ENCODE assay signal across 29 cellular contexts in genomic region chr17:51827140-51827539, GRCh38.
DNase-seq lines count a peak whose midpoint lies in the region; ATAC-seq and TF ChIP-seq lines count a peak whose summit lies in the region.
"Had no signal": no experiment of that assay in that cellular context is flagged by ENCODE, and none has a peak within 500 bp of the region (broad histone marks: within the 10 kb centered on the region; RNA-seq: fewer than 3 reads in every experiment).

No MANE protein-coding gene starts in this region.

- no peaks in the 10 kb centered on the region for H3K9me3 Mint-ChIP-seq in activated CD8-positive, alpha-beta T cell treated with anti-CD3 and anti-CD28 coated beads for 36 hours
- H3K9me3 Mint-ChIP-seq: CD14-positive monocyte; CD4-positive, alpha-beta memory T cell; CD4-positive, alpha-beta T cell; CD8-positive, alpha-beta T cell had no signal

- no peaks in the 10 kb centered on the region for H3K4me1 ChIP-seq in HEK293 (ENCODE audit: control insufficient read depth, insufficient read depth, low read length)
- H3K4me1 ChIP-seq: A549; BE2C; BLaER1; BLaER1 treated with 17β-estradiol and CSF1 and Interleukin-3, amounts not matched to agents 10 nM and 100 nM; Caco-2 had no signal

- POLR2A ChIA-PET in HEK293 (lab: Yijun Ruan, JAX), result no interaction called here
- POLR2A ChIA-PET in activated CD8-positive, alpha-beta T cell treated with anti-CD3 and anti-CD28 coated beads for 36 hours (lab: Charles Lee), result no interaction called here

- H3K27ac ChIP-seq in HEK293 (ENCODE audit: extremely low read depth, low read depth, low read length), result no peak overlapping the region
- H3K27ac ChIP-seq: 22Rv1; A549; BLaER1; BLaER1 treated with 17β-estradiol and CSF1 and Interleukin-3, amounts not matched to agents 10 nM and 100 nM; C4-2B had no signal

- TF ChIP-seq CTCF in HEK293 (tag by site-specific recombination; IDR thresholded peaks at IDR 0.05), result no peak
- no peak for TF ChIP-seq CTCF in activated CD8-positive, alpha-beta T cell treated with anti-CD3 and anti-CD28 coated beads for 36 hours (IDR thresholded peaks at IDR 0.05)

- H3K4me3 ChIP-seq in HEK293 (ENCODE audit: low read depth, low read length), result no peak overlapping the region
- H3K4me3 ChIP-seq: A549; BLaER1; BLaER1 treated with 17β-estradiol and CSF1 and Interleukin-3, amounts not matched to agents 10 nM and 100 nM had no signal

- peaks cover 10% of the 10 kb centered on the region for H3K27me3 Mint-ChIP-seq in activated CD8-positive, alpha-beta T cell treated with anti-CD3 and anti-CD28 coated beads for 36 hours
- H3K27me3 Mint-ChIP-seq: B cell; CD8-positive, alpha-beta memory T cell had no signal

- H3K27ac Mint-ChIP-seq in activated CD8-positive, alpha-beta T cell treated with anti-CD3 and anti-CD28 coated beads for 36 hours, result no peak overlapping the region
- H3K27ac Mint-ChIP-seq: B cell; CD4-positive, alpha-beta memory T cell; CD4-positive, alpha-beta T cell; CD4-positive, CD25-positive, alpha-beta regulatory T cell; CD8-positive, alpha-beta memory T cell; CD8-positive, alpha-beta T cell had no signal

- no peak overlapping the region for H3K4me3 Mint-ChIP-seq in activated CD8-positive, alpha-beta T cell treated with anti-CD3 and anti-CD28 coated beads for 36 hours
- H3K4me3 Mint-ChIP-seq: B cell; CD14-positive monocyte; CD4-positive, alpha-beta memory T cell; CD4-positive, alpha-beta T cell; CD4-positive, CD25-positive, alpha-beta regulatory T cell; CD8-positive, alpha-beta memory T cell; CD8-positive, alpha-beta T cell had no signal

- H3K36me3 Mint-ChIP-seq in activated CD8-positive, alpha-beta T cell treated with anti-CD3 and anti-CD28 coated beads for 36 hours (ENCODE audit: low read depth), result no peaks in the 10 kb centered on the region
- H3K36me3 Mint-ChIP-seq: CD14-positive monocyte; CD4-positive, alpha-beta memory T cell; CD4-positive, CD25-positive, alpha-beta regulatory T cell; CD8-positive, alpha-beta memory T cell; CD8-positive, alpha-beta T cell had no signal

- no peak for DNase-seq in activated CD8-positive, alpha-beta T cell treated with anti-CD3 and anti-CD28 coated beads for 36 hours
- DNase-seq: 8988T; ACHN; AML-193; BE2C; C1 segment of cervical spinal cord; Caco-2; Calu3; CD4-positive, alpha-beta memory T cell; CD4-positive, alpha-beta T cell; CD4-positive, CD25-positive, alpha-beta regulatory T cell; CD8-positive, alpha-beta memory T cell; CD8-positive, alpha-beta T cell; COR-L47; DMS 273 treated with DMSO at 0.1 percent for 48 hours; DMS153; DMS53; DMS79; DMS79 treated with DMSO at 0.1 percent for 48 hours; DND-41; EL had no signal

- H3K36me3 ChIP-seq in HEK293 (ENCODE audit: control insufficient read depth in 2 of 2, insufficient read depth in 1 of 2, low read length in 2 of 2), result no peaks in the 10 kb centered on the region
- H3K36me3 ChIP-seq: BE2C; BLaER1; BLaER1 treated with 17β-estradiol and CSF1 and Interleukin-3, amounts not matched to agents 10 nM and 100 nM had no signal

- no peaks in the 10 kb centered on the region for H3K9me3 ChIP-seq in HEK293 (ENCODE audit: control insufficient read depth, insufficient read depth, low read depth, low read length)
- H3K9me3 ChIP-seq: A549; BE2C; BLaER1; BLaER1 treated with 17β-estradiol and CSF1 and Interleukin-3, amounts not matched to agents 10 nM and 100 nM; Caco-2 had no signal

- CTCF ChIA-PET in HEK293 (lab: Yijun Ruan, JAX), result interaction anchor here (0.6 kb wide), 2 partner anchors 246 to 280 kb away, joined by 3 read pairs; no protein-coding TSS in a partner anchor
- CTCF ChIA-PET in activated CD8-positive, alpha-beta T cell treated with anti-CD3 and anti-CD28 coated beads for 36 hours (lab: Charles Lee), result no interaction called here

- no peaks in the 10 kb centered on the region for H3K4me1 Mint-ChIP-seq in activated CD8-positive, alpha-beta T cell treated with anti-CD3 and anti-CD28 coated beads for 36 hours (ENCODE audit: low read depth)
- H3K4me1 Mint-ChIP-seq: B cell; CD14-positive monocyte; CD4-positive, alpha-beta memory T cell; CD4-positive, CD25-positive, alpha-beta regulatory T cell; CD8-positive, alpha-beta memory T cell had no signal

- intact Hi-C loops in activated CD8-positive, alpha-beta T cell treated with anti-CD3 and anti-CD28 coated beads for 36 hours (cut with micrococcal nuclease), result no loop called here

- ATAC-seq in activated CD8-positive, alpha-beta T cell treated with anti-CD3 and anti-CD28 coated beads for 36 hours, result no peak
- ATAC-seq: A549; CD8-positive, alpha-beta T cell had no signal

TF ChIP-seq in HEK293, 187 proteins besides CTCF, POLR2A, EP300 and RAD21:
- peak; percentile 65; the same call in 1 of the 2 replicates for TF ChIP-seq ZNF239 (tag by site-specific recombination; IDR thresholded peaks at IDR 0.05)
- no peak for TF ChIP-seq ZNF560 (tag by site-specific recombination; IDR thresholded peaks at IDR 0.05; ENCODE audit: borderline replicate concordance)
- TF ChIP-seq ZNF280C (tag by site-specific recombination; IDR thresholded peaks at IDR 0.05), result no peak
- TF ChIP-seq MZF1 (tag by site-specific recombination; IDR thresholded peaks at IDR 0.05; ENCODE audit: borderline replicate concordance), result no peak
- peak; percentile 77 for TF ChIP-seq ZSCAN4 (tag by site-specific recombination; IDR thresholded peaks at IDR 0.05)
- TF ChIP-seq ZNF707 (tag by site-specific recombination; IDR thresholded peaks at IDR 0.05), result no peak
